ENCODE assay signal across 10 cellular contexts in the genomic region with DNA sequence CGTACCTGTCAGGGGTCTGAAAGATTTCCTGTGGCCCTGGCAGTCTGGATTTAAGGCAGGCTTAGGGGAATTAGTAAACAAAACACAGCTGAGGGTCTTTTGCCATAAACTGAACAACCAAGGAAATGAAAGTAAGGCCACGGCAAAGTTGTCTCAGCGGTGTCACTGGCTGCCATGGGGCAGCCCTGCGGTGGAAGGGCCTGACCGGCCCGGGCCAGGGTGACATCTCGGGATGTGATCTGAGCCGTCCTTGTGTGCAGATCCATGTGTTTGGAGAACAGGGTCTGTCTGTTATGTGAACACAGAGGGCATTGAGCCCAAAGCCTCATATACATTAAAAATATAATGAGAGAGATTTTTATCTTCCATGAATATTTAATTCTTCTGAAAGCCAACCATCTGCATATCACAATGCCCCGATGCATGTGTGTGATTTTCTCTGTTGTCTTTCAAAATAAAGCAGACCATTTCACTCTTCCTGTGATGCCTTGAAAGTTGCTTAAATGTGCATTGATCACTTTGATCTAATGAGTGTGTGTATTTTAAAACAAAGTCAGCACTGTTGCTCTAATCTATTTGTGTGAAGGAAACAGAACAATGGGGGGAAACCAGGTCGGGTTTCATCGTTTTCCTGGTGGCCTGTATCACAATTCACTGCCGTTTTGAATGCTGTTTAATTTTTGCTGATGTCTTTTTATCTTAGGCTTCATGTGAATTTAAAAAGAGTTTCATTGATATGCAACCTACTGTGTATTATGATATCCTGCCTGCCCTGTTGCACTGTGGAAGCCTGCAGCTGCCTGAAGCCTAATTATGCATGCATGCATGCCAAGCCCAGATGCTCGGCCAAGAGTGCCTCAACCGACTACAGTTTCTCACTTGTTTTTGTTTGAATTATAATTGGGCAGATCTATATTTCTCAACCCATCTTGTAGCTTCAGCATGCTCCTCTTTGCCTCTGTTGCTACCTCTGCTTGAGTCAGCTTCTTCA.
DNase-seq lines count a peak whose midpoint lies in the region; ATAC-seq, FAIRE-seq and TF ChIP-seq lines count a peak whose summit lies in the region.
"Had no signal": no experiment of that assay in that cellular context is flagged by ENCODE, and none has a peak within 500 bp of the region (broad histone marks: within the 10 kb centered on the region; RNA-seq: fewer than 3 reads in every experiment).

No MANE protein-coding gene starts in this region.

- H3K27me3 Mint-ChIP-seq in CD14-positive monocyte (ENCODE audit: low read depth in 3 of 3): peaks cover 0 to 2% (median 1%) of the 10 kb centered on the region in 3 donors

- no peak overlapping the region for H3K4me3 ChIP-seq in iPS DF 6.9 (ENCODE audit: low read length)
- H3K4me3 ChIP-seq in pancreas: no peak overlapping the region

- TF ChIP-seq CTCF in CD14-positive monocyte (IDR thresholded peaks at IDR 0.05) (no peak), pancreas (IDR thresholded peaks at IDR 0.05) (no peak)

- no peaks in the 10 kb centered on the region for H3K36me3 Mint-ChIP-seq in CD14-positive monocyte

- no peaks in the 10 kb centered on the region for H3K4me1 Mint-ChIP-seq in CD14-positive monocyte

- intact Hi-C loops in Right ventricle myocardium superior (cut with DNase I) (no loop called here), cardiac septum (cut with DNase I) (no loop called here), CD14-positive monocyte (cut with micrococcal nuclease) (no loop called here), pancreas (cut with DNase I) (no loop called here)

- no peak for FAIRE-seq in pancreas (lab: Jason Lieb, UNC)
- FAIRE-seq: colon had no signal

- H3K36me3 ChIP-seq in iPS DF 6.9 (ENCODE audit: control insufficient read depth, insufficient read depth, low read length) (no peaks in the 10 kb centered on the region), pancreas (no peaks in the 10 kb centered on the region)

- H3K9me3 ChIP-seq in iPS DF 6.9 (ENCODE audit: control insufficient read depth, insufficient read depth, low read length) (no peaks in the 10 kb centered on the region), pancreas (peaks cover 0 to 4% (median 0%) of the 10 kb centered on the region in 4 donors)

- H3K27me3 ChIP-seq in iPS DF 6.9 (ENCODE audit: control insufficient read depth, insufficient read depth, low read length) (no peaks in the 10 kb centered on the region), pancreas (no peaks in the 10 kb centered on the region)

- peaks cover 2% of the 10 kb centered on the region; the same call in 1 of the 2 replicates for H3K4me1 ChIP-seq in iPS DF 6.9 (ENCODE audit: control insufficient read depth, insufficient read depth, low read length)
- no peaks in the 10 kb centered on the region for H3K4me1 ChIP-seq in pancreas

- no CpG with 5 or more reads among the region's 14 CpGs for WGBS in iPS DF 6.9 (ENCODE audit: insufficient coverage, insufficient read length)
- WGBS in pancreas, 2 donors: 77% methylated on average over 14 of the region's 14 CpGs

- H3K27ac ChIP-seq in iPS DF 6.9 (ENCODE audit: low read length) (peak overlapping the region; percentile 84), substantia nigra (ENCODE audit: low read depth, low read length, poor library complexity, severe bottlenecking) (peak overlapping the region; percentile 76), pancreas (no peak overlapping the region)

- peaks cover 0 to 9% (median 3%) of the 10 kb centered on the region in 7 donors for H3K9me3 Mint-ChIP-seq in CD14-positive monocyte

- DNase-seq in Right ventricle myocardium superior (peak; percentile 37), cardiac septum (ENCODE audit: low spot score) (no peak), RPMI7951 (ENCODE audit: low read depth) (peak; percentile 21), iPS DF 6.9 (ENCODE audit: low read depth, low spot score) (no peak), substantia nigra (lab: John Stamatoyannopoulos, UW) (peak in 41 of 49 donors; percentile 1 to 76 (median 53)), A172 (ENCODE audit: low spot score) (no peak), CD14-positive monocyte (ENCODE audit: low spot score) (no peak), pancreas (no peak)
- DNase-seq: activated gamma-delta T cell had no signal

- peak; percentile 56 for ATAC-seq in Right ventricle myocardium superior (ENCODE audit: poor library complexity)
- ATAC-seq in pancreas: no peak

- H3K27ac Mint-ChIP-seq in CD14-positive monocyte: peak overlapping the region in 1 of 7 donors; percentile 59

- no peak overlapping the region for H3K4me3 Mint-ChIP-seq in CD14-positive monocyte

Comparison
In these comparisons a context has a peak if more than half of its experiments do, and no peak if none do; other contexts are left out.
1. DNase-seq: peak in Right ventricle myocardium superior (single experiment), RPMI7951 (single experiment) and substantia nigra (41 of 49); none in cardiac septum (single experiment), iPS DF 6.9 (single experiment), A172 (single experiment), CD14-positive monocyte (single experiment) and pancreas (0 of 6).
2. H3K27ac ChIP-seq: peak in iPS DF 6.9 (single experiment) and substantia nigra (single experiment); none in pancreas (0 of 4).